In genomic region chr10:128675405-128675804, GRCh38 we compare ENCODE assay signal across 21 cellular contexts.
A peak's percentile ranks its signal among the peaks of the same experiment; 100 is the strongest.
DNase-seq lines count a peak whose midpoint lies in the region; FAIRE-seq and TF ChIP-seq lines count a peak whose summit lies in the region.
"Had no signal": no experiment of that assay in that cellular context is flagged by ENCODE, and none has a peak within 500 bp of the region (broad histone marks: within the 10 kb centered on the region; RNA-seq: fewer than 3 reads in every experiment).

No MANE protein-coding gene starts in this region.

- no peaks in the 10 kb centered on the region for H3K23me2 ChIP-seq in H1 (ENCODE audit: low read depth, low read length)

- no peak overlapping the region for H2BK20ac ChIP-seq in H1 (ENCODE audit: low read length)

- no peak overlapping the region for H3K9ac ChIP-seq in H1 (replicated peaks in 1 of 4; ENCODE audit: extremely low read depth in 1 of 4, low read depth in 3 of 4, low read length in 3 of 4)
- H3K9ac ChIP-seq: BLaER1 treated with 17β-estradiol and CSF1 and Interleukin-3, amounts not matched to agents 10 nM and 100 nM had no signal

- no peak for TF ChIP-seq RAD21 in H1 (IDR thresholded peaks at IDR 0.05 in 1 of 2, conservative IDR thresholded peaks at IDR 0.05 in 1 of 2; ENCODE audit: low read depth in 2 of 2, low read length in 2 of 2)

- TF ChIP-seq POLR2A in H1 (IDR thresholded peaks at IDR 0.05; ENCODE audit: control extremely low read depth in 1 of 2, low read depth in 2 of 2, low read length in 2 of 2), result no peak

- H3K18ac ChIP-seq in H1 (ENCODE audit: extremely low read depth, low read length), result no peak overlapping the region

- H3K79me2 ChIP-seq in H1 (ENCODE audit: control insufficient read depth in 1 of 2, insufficient read depth in 2 of 2, low read length in 2 of 2), result no peaks in the 10 kb centered on the region

- intact Hi-C loops in A673 (cut with micrococcal nuclease; ENCODE audit: unreplicated experiment), result no loop called here

- H3K27me3 ChIP-seq in A673 (replicated peaks; ENCODE audit: insufficient read depth, low read depth, low read length, poor library complexity) (peaks cover 16% of the 10 kb centered on the region), H1 (replicated peaks in 1 of 4; ENCODE audit: control insufficient read depth in 3 of 4, extremely low read depth in 1 of 4, insufficient read depth in 3 of 4, low read length in 3 of 4) (no peaks in the 10 kb centered on the region)
- H3K27me3 ChIP-seq: BLaER1 treated with 17β-estradiol and CSF1 and Interleukin-3, amounts not matched to agents 10 nM and 100 nM had no signal

- CTCF ChIA-PET in A673 (lab: Charles Lee), result no interaction called here
- CTCF ChIA-PET in HEK293 (lab: Yijun Ruan, JAX), result interaction anchor here (0.7 kb wide), 1 partner anchor 20 kb away, joined by 3 read pairs; no protein-coding TSS in a partner anchor
- CTCF ChIA-PET in H1 (lab: Charles Lee; ENCODE audit: partially characterized antibody), result no interaction called here

- H3K79me1 ChIP-seq in H1 (ENCODE audit: low read depth, low read length), result no peaks in the 10 kb centered on the region

- no peak overlapping the region for H2BK120ac ChIP-seq in H1 (replicated peaks; ENCODE audit: low read depth, low read length)

- H3K9me3 ChIP-seq in A673 (ENCODE audit: low read depth, low read length, poor library complexity, severe bottlenecking) (no peaks in the 10 kb centered on the region), HEK293 (ENCODE audit: control insufficient read depth, insufficient read depth, low read depth, low read length) (no peaks in the 10 kb centered on the region), H1 (ENCODE audit: insufficient read depth in 2 of 2, low read depth in 1 of 2, low read length in 1 of 2) (no peaks in the 10 kb centered on the region)
- H3K9me3 ChIP-seq: BLaER1 treated with 17β-estradiol and CSF1 and Interleukin-3, amounts not matched to agents 10 nM and 100 nM; Caco-2 had no signal

- H3K4me1 ChIP-seq in A673 (ENCODE audit: insufficient read depth, low read length, poor library complexity, severe bottlenecking) (no peaks in the 10 kb centered on the region), HEK293 (ENCODE audit: control insufficient read depth, insufficient read depth, low read length) (no peaks in the 10 kb centered on the region), H1 (replicated peaks in 1 of 4; ENCODE audit: control insufficient read depth in 3 of 4, insufficient read depth in 4 of 4, low read length in 3 of 4) (peaks cover 0 to 5% (median 2%) of the 10 kb centered on the region in 4 experiments; a peak in 1 of 7 replicates)
- H3K4me1 ChIP-seq: Caco-2 had no signal

- no TSS peak for BruUV-seq in A673 (replicated peaks; lab: Mats Ljungman, UMichigan)

- no peak for TF ChIP-seq EP300 in H1 (IDR thresholded peaks at IDR 0.05; ENCODE audit: borderline replicate concordance in 1 of 2, low read depth in 2 of 2, low read length in 2 of 2)

- H2BK12ac ChIP-seq in H1 (ENCODE audit: low read depth, low read length), result no peak overlapping the region

- no peaks in the 10 kb centered on the region for H4K20me1 ChIP-seq in H1 (replicated peaks in 1 of 2; ENCODE audit: control insufficient read depth in 1 of 2, insufficient read depth in 2 of 2, low read length in 2 of 2)
- H4K20me1 ChIP-seq: BLaER1 treated with 17β-estradiol and CSF1 and Interleukin-3, amounts not matched to agents 10 nM and 100 nM had no signal

- H3K4me2 ChIP-seq in H1 (ENCODE audit: insufficient read depth in 1 of 2, low read depth in 2 of 2, low read length in 2 of 2), result no peak overlapping the region
- H3K4me2 ChIP-seq: BLaER1 treated with 17β-estradiol and CSF1 and Interleukin-3, amounts not matched to agents 10 nM and 100 nM had no signal

- H3K27ac ChIP-seq in A673 (ENCODE audit: low read depth, low read length, poor library complexity, severe bottlenecking), result no peak overlapping the region
- no peak overlapping the region for H3K27ac ChIP-seq in HEK293 (ENCODE audit: extremely low read depth, low read depth, low read length)
- H3K27ac ChIP-seq in H1 (ENCODE audit: low read depth, low read length), result no peak overlapping the region
- H3K27ac ChIP-seq: BLaER1 treated with 17β-estradiol and CSF1 and Interleukin-3, amounts not matched to agents 10 nM and 100 nM; C4-2B had no signal

- TF ChIP-seq CTCF in A673 (conservative IDR thresholded peaks at IDR 0.05; ENCODE audit: low read depth, low read length), result no peak
- TF ChIP-seq CTCF in HEK293 (tag by site-specific recombination; IDR thresholded peaks at IDR 0.05), result no peak
- TF ChIP-seq CTCF in H1 (IDR thresholded peaks at IDR 0.05; ENCODE audit: control extremely low read depth in 1 of 3, insufficient read depth in 1 of 3, low read depth in 1 of 3, low read length in 3 of 3), result no peak

- H2BK5ac ChIP-seq in H1 (ENCODE audit: low read depth, low read length), result no peak overlapping the region

- H3K4ac ChIP-seq in H1 (replicated peaks; ENCODE audit: insufficient read length, low read depth, low read length), result no peak overlapping the region

- 92% methylated on average over 6 of the region's 6 CpGs; no CpG with 5 or more reads in 1 of the 2 experiments for WGBS in H1 (ENCODE audit: extremely low coverage in 1 of 2, insufficient coverage in 1 of 2, insufficient read length in 1 of 2, insufficient replicate concordance in 2 of 2, low coverage in 1 of 2, low lambda C conversion rate in 2 of 2, missing lambda C conversion rate in 1 of 2), 2 experiments

- no peaks in the 10 kb centered on the region for H3K36me3 ChIP-seq in A673 (ENCODE audit: insufficient read depth, low read length, poor library complexity, severe bottlenecking)
- H3K36me3 ChIP-seq in HEK293 (ENCODE audit: control insufficient read depth in 2 of 2, insufficient read depth in 1 of 2, low read length in 2 of 2), result no peaks in the 10 kb centered on the region
- H3K36me3 ChIP-seq in H1 (ENCODE audit: control insufficient read depth in 2 of 4, insufficient read depth in 4 of 4, low read length in 3 of 4), result no peaks in the 10 kb centered on the region
- H3K36me3 ChIP-seq: BLaER1 treated with 17β-estradiol and CSF1 and Interleukin-3, amounts not matched to agents 10 nM and 100 nM had no signal

- H4K5ac ChIP-seq in H1 (ENCODE audit: insufficient read length, low read depth, low read length), result no peak overlapping the region

- DNase-seq in A673 (ENCODE audit: low spot score), result peak; percentile 23
- no peak for DNase-seq in H1 (ENCODE audit: low read depth in 1 of 2, low spot score in 2 of 2)
- no peak for DNase-seq in NCI-H82 (lab: John Stamatoyannopoulos, UW)
- DNase-seq in activated CD4-positive, alpha-beta T cell treated with anti-CD3 and anti-CD28 coated beads, Interleukin-2, amount 50 U/mL, for 48 hours, result no peak
- no peak for DNase-seq in hypothalamus (lab: John Stamatoyannopoulos, UW)
- DNase-seq: 8988T; AML-193; Caco-2; Calu3; CD4-positive, alpha-beta T cell; CD8-positive, alpha-beta T cell; DMS79 treated with DMSO at 0.1 percent for 48 hours; GF-D8 had no signal

- H3K23ac ChIP-seq in H1 (ENCODE audit: insufficient read length), result no peak overlapping the region

- no peak overlapping the region for H4K8ac ChIP-seq in H1 (ENCODE audit: extremely low read depth, insufficient read depth, low read length)

- no peak overlapping the region for H3K4me3 ChIP-seq in A673 (ENCODE audit: low read depth, low read length, poor library complexity, severe bottlenecking)
- no peak overlapping the region for H3K4me3 ChIP-seq in HEK293 (ENCODE audit: low read depth, low read length)
- H3K4me3 ChIP-seq in H1 (ENCODE audit: extremely low read depth in 1 of 4, insufficient read depth in 2 of 4, low read depth in 3 of 4, low read length in 4 of 4), result no peak overlapping the region
- H3K4me3 ChIP-seq: BLaER1 treated with 17β-estradiol and CSF1 and Interleukin-3, amounts not matched to agents 10 nM and 100 nM had no signal

- peak overlapping the region; percentile 49; the same call in 1 of the 2 replicates for H2AFZ ChIP-seq in H1 (ENCODE audit: low read length)

- H2BK15ac ChIP-seq in H1 (ENCODE audit: low read length), result no peak overlapping the region

- no peak overlapping the region for H3K56ac ChIP-seq in H1 (replicated peaks; ENCODE audit: insufficient read length, low read depth, low read length)

- FAIRE-seq in H1 (lab: Jason Lieb, UNC), result no peak
- FAIRE-seq: A204.1, D721Med, G401.6, GM12891, GM19239 had no signal

- H3K14ac ChIP-seq in H1 (ENCODE audit: insufficient read length), result no peak overlapping the region

- POLR2A ChIA-PET in A673 (lab: Charles Lee; ENCODE audit: low non-redundant PET) (no interaction called here), HEK293 (lab: Yijun Ruan, JAX) (no interaction called here), H1 (lab: Charles Lee; ENCODE audit: partially characterized antibody) (no interaction called here)

- H4K91ac ChIP-seq in H1 (replicated peaks; ENCODE audit: insufficient read length, low read length), result no peak overlapping the region

- 0 out of 2 replicates have a peak overlapping the region, but pooled peaks have one; percentile 65 for H2AK5ac ChIP-seq in H1 (ENCODE audit: low read depth, low read length)

TF ChIP-seq in HEK293, 187 proteins besides CTCF, POLR2A, EP300 and RAD21:
- TF ChIP-seq ZNF785 (tag by site-specific recombination; IDR thresholded peaks at IDR 0.05) (no peak), ZNF354C (tag by site-specific recombination; IDR thresholded peaks at IDR 0.05; ENCODE audit: borderline replicate concordance, low read depth) (no peak), ZIC2 (tag by site-specific recombination; IDR thresholded peaks at IDR 0.05) (peak; percentile 35; the same call in 1 of the 2 replicates), TCF7L2 (IDR thresholded peaks at IDR 0.05; ENCODE audit: borderline replicate concordance, low read depth, low read length) (no peak), GFI1B (tag by site-specific recombination; IDR thresholded peaks at IDR 0.05) (no peak), ZNF664 (tag by site-specific recombination; IDR thresholded peaks at IDR 0.05) (no peak)

TF ChIP-seq in H1, 55 proteins besides CTCF, POLR2A, EP300 and RAD21 (continues in another document):
- TF ChIP-seq ATF3 (IDR thresholded peaks at IDR 0.05; ENCODE audit: insufficient read depth, low read depth, low read length) (no peak), E2F6 (IDR thresholded peaks at IDR 0.05) (no peak)
